12 cellular contexts compared by ENCODE assay signal in the genomic region with DNA sequence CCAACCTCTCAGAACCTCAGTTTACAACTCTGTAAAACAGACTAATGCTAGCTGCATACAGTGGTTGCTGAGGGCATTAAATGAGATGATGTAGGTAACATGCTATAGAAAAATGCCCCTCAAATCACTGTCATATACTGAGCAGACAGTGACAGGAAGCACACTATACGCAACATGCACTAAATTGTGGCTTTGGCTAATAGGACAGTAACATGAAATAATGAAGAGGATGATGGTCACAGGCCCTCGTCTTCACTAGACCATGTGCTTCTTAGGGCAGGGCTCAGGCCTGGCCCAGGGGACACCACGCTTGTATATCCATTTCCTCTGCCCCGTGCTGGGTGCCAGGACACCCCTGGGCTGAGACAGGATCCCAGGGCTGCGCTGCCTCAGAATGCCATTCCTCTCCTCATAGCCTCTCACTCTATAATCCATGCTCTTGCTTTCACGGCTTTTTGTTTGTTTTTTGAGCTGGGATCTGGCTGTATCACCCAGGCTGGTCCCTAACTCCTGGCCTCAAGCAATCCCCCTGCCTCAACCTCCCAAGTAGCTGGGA. TPM values are rescaled to one million over a fixed set of nuclear protein-coding genes. Genes with fewer than 3 reads are reported as not detected.
DNase-seq lines count a peak whose midpoint lies in the region; ATAC-seq, FAIRE-seq and TF ChIP-seq lines count a peak whose summit lies in the region.
"Had no signal": no experiment of that assay in that cellular context is flagged by ENCODE, and none has a peak within 500 bp of the region (broad histone marks: within the 10 kb centered on the region; RNA-seq: fewer than 3 reads in every experiment).

No MANE protein-coding gene starts in this region.

- peak overlapping the region; percentile 50 for H3K4me3 Mint-ChIP-seq in dendritic cell treated with granulocyte-macrophage colony-stimulating factor and Interleukin-4, amounts not matched to agents 40 ng/mL and 50 ng/mL, for 4 days
- H3K4me3 Mint-ChIP-seq: activated naive CD8-positive, alpha-beta T cell treated with anti-CD3 and anti-CD28 coated beads, Interleukin-2, amount 50 U/mL, for 24 hours had no signal

- ATAC-seq in GM18907 (IDR thresholded peaks at IDR 0.05; ENCODE audit: unreplicated experiment) = peak; percentile 35
- ATAC-seq in HG03354 (IDR thresholded peaks at IDR 0.05; ENCODE audit: poor library complexity, severe bottlenecking, unreplicated experiment) = peak; percentile 26
- ATAC-seq in HG03135 (IDR thresholded peaks at IDR 0.05; ENCODE audit: unreplicated experiment) = no peak
- ATAC-seq: HepG2 had no signal

- peaks cover 82% of the 10 kb centered on the region for H3K4me1 Mint-ChIP-seq in dendritic cell treated with granulocyte-macrophage colony-stimulating factor and Interleukin-4, amounts not matched to agents 40 ng/mL and 50 ng/mL, for 4 days (ENCODE audit: low read depth)

- intact Hi-C loops in dendritic cell treated with granulocyte-macrophage colony-stimulating factor and Interleukin-4, amounts not matched to agents 40 ng/mL and 50 ng/mL, for 4 days (cut with micrococcal nuclease) = no loop called here

- no peak for TF ChIP-seq POLR2A in GM12891 (IDR thresholded peaks at IDR 0.05; ENCODE audit: low read depth, low read length)

- peak; percentile 51 for FAIRE-seq in GM12891 (lab: Jason Lieb, UNC)
- FAIRE-seq: HepG2 had no signal

- peaks cover 85% of the 10 kb centered on the region for H3K36me3 Mint-ChIP-seq in dendritic cell treated with granulocyte-macrophage colony-stimulating factor and Interleukin-4, amounts not matched to agents 40 ng/mL and 50 ng/mL, for 4 days (ENCODE audit: low read depth)

- H3K27ac Mint-ChIP-seq in dendritic cell treated with granulocyte-macrophage colony-stimulating factor and Interleukin-4, amounts not matched to agents 40 ng/mL and 50 ng/mL, for 4 days = peak overlapping the region; percentile 98
- H3K27ac Mint-ChIP-seq: activated naive CD8-positive, alpha-beta T cell treated with anti-CD3 and anti-CD28 coated beads, Interleukin-2, amount 50 U/mL, for 24 hours had no signal

- DNase-seq in GM12891 (ENCODE audit: insufficient read length, low spot score) = no peak
- no peak for DNase-seq in NCI-H2171 (lab: John Stamatoyannopoulos, UW)
- DNase-seq in HuH-7 (ENCODE audit: low spot score) = no peak
- DNase-seq: activated naive CD8-positive, alpha-beta T cell treated with anti-CD3 and anti-CD28 coated beads, Interleukin-2, amount 50 U/mL, for 24 hours; DMS79 treated with DMSO at 0.1 percent for 48 hours; SJCRH30; stimulated activated CD4-positive, alpha-beta T cell treated with anti-CD3 and anti-CD28 coated beads, Interleukin-12 subunit alpha, Interleukin-12 subunit beta, amount 100 ng/mL, for 4 hours had no signal

- H3K27me3 Mint-ChIP-seq in dendritic cell treated with granulocyte-macrophage colony-stimulating factor and Interleukin-4, amounts not matched to agents 40 ng/mL and 50 ng/mL, for 4 days = no peaks in the 10 kb centered on the region

- H3K9me3 Mint-ChIP-seq in dendritic cell treated with granulocyte-macrophage colony-stimulating factor and Interleukin-4, amounts not matched to agents 40 ng/mL and 50 ng/mL, for 4 days = no peaks in the 10 kb centered on the region
- H3K9me3 Mint-ChIP-seq: activated naive CD8-positive, alpha-beta T cell treated with anti-CD3 and anti-CD28 coated beads, Interleukin-2, amount 50 U/mL, for 24 hours had no signal

TF ChIP-seq in GM12891, 5 proteins besides CTCF, POLR2A, EP300 and RAD21:
- no peak for TF ChIP-seq POU2F2 (IDR thresholded peaks at IDR 0.05; ENCODE audit: low read depth, low read length)
- no peak for TF ChIP-seq POLR2AphosphoS5 (IDR thresholded peaks at IDR 0.05; ENCODE audit: low read depth, low read length)
- TF ChIP-seq PAX5 (IDR thresholded peaks at IDR 0.05; ENCODE audit: insufficient read depth, low read length, severe bottlenecking) = no peak
- no peak for TF ChIP-seq TAF1 (IDR thresholded peaks at IDR 0.05; ENCODE audit: low read depth, low read length)
- TF ChIP-seq SPI1 (IDR thresholded peaks at IDR 0.05; ENCODE audit: low read depth, low read length) = no peak

RNA-seq across cellular contexts. Expression of gene CSF1R, which starts 18.9 kb away (rescaled TPM):
- polyA plus RNA-seq in GM12891 (2012; ENCODE audit: low read depth, missing spikeins) = 0.63 TPM
